ENCODE assay signal across 9 cellular contexts in genomic region chr5:43314724-43315123, GRCh38. TPM values are rescaled to one million over a fixed set of nuclear protein-coding genes. Genes with fewer than 3 reads are reported as not detected.
DNase-seq lines count a peak whose midpoint lies in the region; ATAC-seq and TF ChIP-seq lines count a peak whose summit lies in the region.
"Had no signal": no experiment of that assay in that cellular context is flagged by ENCODE, and none has a peak within 500 bp of the region (broad histone marks: within the 10 kb centered on the region; RNA-seq: fewer than 3 reads in every experiment).

No MANE protein-coding gene starts in this region.

- H3K27me3 ChIP-seq in hepatocyte: no peaks in the 10 kb centered on the region

- no peaks in the 10 kb centered on the region for H3K27me3 Mint-ChIP-seq in activated T-cell treated with anti-CD3 and anti-CD28 coated beads, Interleukin-2, amount 50 U/mL, for 24 hours
- H3K27me3 Mint-ChIP-seq in T-helper 17 cell: peaks cover 20% of the 10 kb centered on the region

- peak overlapping the region; percentile 28 for H2AFZ ChIP-seq in hepatocyte

- peak overlapping the region; percentile 94 for H3K27ac ChIP-seq in hepatocyte

- no peaks in the 10 kb centered on the region for H3K9me2 ChIP-seq in hepatocyte (replicated peaks; ENCODE audit: insufficient read depth)

- no peak for TF ChIP-seq CTCF in hepatocyte (IDR thresholded peaks at IDR 0.05; ENCODE audit: poor library complexity)

- H3K4me1 ChIP-seq in hepatocyte (ENCODE audit: insufficient read depth): peaks cover 21% of the 10 kb centered on the region

- H3K79me2 ChIP-seq in hepatocyte: peaks cover 33% of the 10 kb centered on the region

- WGBS in hepatocyte (ENCODE audit: low lambda C conversion rate, missing lambda C conversion rate): 90% methylated on average over 6 of the region's 6 CpGs

- no peaks in the 10 kb centered on the region for H3K36me3 ChIP-seq in hepatocyte (replicated peaks; ENCODE audit: insufficient read depth, low read depth)

- H3K4me3 ChIP-seq in hepatocyte: no peak overlapping the region

- H3K36me3 Mint-ChIP-seq in activated T-cell treated with anti-CD3 and anti-CD28 coated beads, Interleukin-2, amount 50 U/mL, for 24 hours (ENCODE audit: low read depth): peaks cover 67% of the 10 kb centered on the region
- H3K36me3 Mint-ChIP-seq in T-helper 17 cell (ENCODE audit: low read depth): peaks cover 4% of the 10 kb centered on the region
- peaks cover 43% of the 10 kb centered on the region for H3K36me3 Mint-ChIP-seq in stimulated activated effector memory CD8-positive, alpha-beta T cell treated with anti-CD3 and anti-CD28 coated beads, Interleukin-12 subunit alpha, Interleukin-12 subunit beta, amount 100 ng/mL, for 72 hours

- DNase-seq in activated T-cell treated with anti-CD3 and anti-CD28 coated beads, Interleukin-2, amount 50 U/mL, for 24 hours: no peak
- DNase-seq in activated T-cell treated with anti-CD3 and anti-CD28 coated beads for 4 hours: no peak
- DNase-seq in T-helper 17 cell: no peak
- no peak for DNase-seq in hepatocyte (ENCODE audit: low spot score)
- no peak for DNase-seq in stimulated activated effector memory CD8-positive, alpha-beta T cell treated with anti-CD3 and anti-CD28 coated beads, Interleukin-12 subunit alpha, Interleukin-12 subunit beta, amount 100 ng/mL, for 72 hours (ENCODE audit: low spot score in 2 of 2)
- no peak for DNase-seq in activated CD4-positive, CD25-positive, alpha-beta regulatory T cell treated with anti-CD3 and anti-CD28 coated beads, Interleukin-2, amount 50 U/mL, for 72 hours

- peak overlapping the region; percentile 98 for H3K4me3 Mint-ChIP-seq in activated T-cell treated with anti-CD3 and anti-CD28 coated beads, Interleukin-2, amount 50 U/mL, for 24 hours
- H3K4me3 Mint-ChIP-seq in T-helper 17 cell: no peak overlapping the region
- H3K4me3 Mint-ChIP-seq in stimulated activated effector memory CD8-positive, alpha-beta T cell treated with anti-CD3 and anti-CD28 coated beads, Interleukin-12 subunit alpha, Interleukin-12 subunit beta, amount 100 ng/mL, for 72 hours: peak overlapping the region; percentile 98

- peak overlapping the region; percentile 100 for H3K27ac Mint-ChIP-seq in activated T-cell treated with anti-CD3 and anti-CD28 coated beads, Interleukin-2, amount 50 U/mL, for 24 hours
- peak overlapping the region; percentile 57 for H3K27ac Mint-ChIP-seq in T-helper 17 cell
- H3K27ac Mint-ChIP-seq in stimulated activated effector memory CD8-positive, alpha-beta T cell treated with anti-CD3 and anti-CD28 coated beads, Interleukin-12 subunit alpha, Interleukin-12 subunit beta, amount 100 ng/mL, for 72 hours: peak overlapping the region; percentile 95

- H4K20me1 ChIP-seq in hepatocyte (ENCODE audit: insufficient read depth, poor library complexity, severe bottlenecking): peaks cover 32% of the 10 kb centered on the region

- peaks cover 18% of the 10 kb centered on the region for H3K9me3 Mint-ChIP-seq in activated T-cell treated with anti-CD3 and anti-CD28 coated beads, Interleukin-2, amount 50 U/mL, for 24 hours
- H3K9me3 Mint-ChIP-seq in stimulated activated effector memory CD8-positive, alpha-beta T cell treated with anti-CD3 and anti-CD28 coated beads, Interleukin-12 subunit alpha, Interleukin-12 subunit beta, amount 100 ng/mL, for 72 hours: peaks cover 4% of the 10 kb centered on the region

- H3K4me1 Mint-ChIP-seq in activated T-cell treated with anti-CD3 and anti-CD28 coated beads, Interleukin-2, amount 50 U/mL, for 24 hours (ENCODE audit: low read depth): peaks cover 69% of the 10 kb centered on the region
- peaks cover 20% of the 10 kb centered on the region for H3K4me1 Mint-ChIP-seq in T-helper 17 cell
- H3K4me1 Mint-ChIP-seq in stimulated activated effector memory CD8-positive, alpha-beta T cell treated with anti-CD3 and anti-CD28 coated beads, Interleukin-12 subunit alpha, Interleukin-12 subunit beta, amount 100 ng/mL, for 72 hours: peaks cover 41% of the 10 kb centered on the region

- no peak overlapping the region for H3K4me2 ChIP-seq in hepatocyte

- H3K9me3 ChIP-seq in T-helper 17 cell (ENCODE audit: control insufficient read depth, low read length, poor library complexity, severe bottlenecking) (no peaks in the 10 kb centered on the region), hepatocyte (ENCODE audit: low read depth) (no peaks in the 10 kb centered on the region)

- no peak for ATAC-seq in T-helper 17 cell
- no peak for ATAC-seq in stimulated activated effector memory CD8-positive, alpha-beta T cell treated with anti-CD3 and anti-CD28 coated beads, Interleukin-12 subunit alpha, Interleukin-12 subunit beta, amount 100 ng/mL, for 72 hours
- no peak for ATAC-seq in GM21360 (IDR thresholded peaks at IDR 0.05; ENCODE audit: unreplicated experiment)
- no peak for ATAC-seq in HG03571 (IDR thresholded peaks at IDR 0.05; ENCODE audit: unreplicated experiment)
- ATAC-seq: Right ventricle myocardium inferior had no signal

RNA-seq across cellular contexts. Expression of gene HMGCS1, which starts 1.5 kb away (rescaled TPM):
- total RNA-seq in T-helper 17 cell (10 to 100 TPM; 71.1 to 97.5 TPM), hepatocyte (321 and 333 TPM in 2 replicates)
- 111 and 114 TPM in 2 replicates for polyA plus RNA-seq in hepatocyte
